22 cellular contexts compared by ENCODE assay signal in the genomic region with DNA sequence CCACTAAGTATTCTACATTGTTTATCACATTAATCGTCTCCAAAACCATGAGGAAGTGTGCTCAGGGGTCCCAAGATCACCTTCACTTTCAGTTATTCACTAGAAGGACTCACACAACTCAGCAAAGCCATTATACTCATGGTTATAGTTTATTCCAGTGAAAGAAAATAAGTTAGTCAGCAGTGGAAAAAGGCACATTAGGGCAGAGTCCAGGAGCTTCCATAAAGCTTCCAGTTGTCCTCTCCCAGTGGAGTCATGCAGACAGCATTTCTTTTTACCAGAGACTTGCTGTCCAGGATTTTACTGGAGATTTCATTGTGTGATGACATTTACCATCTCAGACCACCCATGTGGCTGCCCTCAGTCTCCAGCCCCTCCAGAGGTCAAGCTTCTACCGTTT. TPM values are rescaled to one million over a fixed set of nuclear protein-coding genes. Genes with fewer than 3 reads are reported as not detected.
"Had no signal": no experiment of that assay in that cellular context is flagged by ENCODE, and none has a peak within 500 bp of the region (broad histone marks: within the 10 kb centered on the region; RNA-seq: fewer than 3 reads in every experiment).

No MANE protein-coding gene starts in this region.

- H3K27ac ChIP-seq: coronary artery, dorsolateral prefrontal cortex, esophagus muscularis mucosa, foreskin keratinocyte, gastroesophageal sphincter, heart left ventricle, left lung, lower lobe of right lung had no signal

- H3K4me1 ChIP-seq: foreskin keratinocyte, gastroesophageal sphincter had no signal

- DNase-seq: dermis blood vessel endothelial cell; dorsolateral prefrontal cortex; effector CD4-positive, alpha-beta T cell; effector memory CD4-positive, alpha-beta T cell; foreskin keratinocyte; heart left ventricle; hippocampal formation; left cardiac atrium; left lung; left ventricle myocardium superior; lower lobe of right lung; mesenchymal stem cell; naive B cell had no signal

- H3K9me3 ChIP-seq: esophagus muscularis mucosa, gastroesophageal sphincter, left lung, lower lobe of right lung had no signal

- FAIRE-seq: colon, endothelial cell of umbilical vein, frontal cortex, islet of Langerhans, keratinocyte had no signal

- ATAC-seq: foreskin keratinocyte, gastroesophageal sphincter, heart left ventricle, left cardiac atrium, left lung, left ventricle myocardium superior, lower lobe of right lung had no signal

- H3K27me3 ChIP-seq: dorsolateral prefrontal cortex, esophagus muscularis mucosa, foreskin keratinocyte, heart left ventricle, left lung had no signal

- H3K36me3 ChIP-seq: esophagus muscularis mucosa, gastroesophageal sphincter, heart left ventricle, left lung, lower lobe of right lung had no signal

- H3K4me3 ChIP-seq: coronary artery, dorsolateral prefrontal cortex, esophagus muscularis mucosa, gastroesophageal sphincter, heart left ventricle, left lung, lower lobe of right lung had no signal

RNA-seq across cellular contexts. Expression of gene SH3RF2, which starts 51.5 kb away (rescaled TPM):
- total RNA-seq: lung microvascular endothelial cell had no signal
